14 cellular contexts compared by ENCODE assay signal in the genomic region with DNA sequence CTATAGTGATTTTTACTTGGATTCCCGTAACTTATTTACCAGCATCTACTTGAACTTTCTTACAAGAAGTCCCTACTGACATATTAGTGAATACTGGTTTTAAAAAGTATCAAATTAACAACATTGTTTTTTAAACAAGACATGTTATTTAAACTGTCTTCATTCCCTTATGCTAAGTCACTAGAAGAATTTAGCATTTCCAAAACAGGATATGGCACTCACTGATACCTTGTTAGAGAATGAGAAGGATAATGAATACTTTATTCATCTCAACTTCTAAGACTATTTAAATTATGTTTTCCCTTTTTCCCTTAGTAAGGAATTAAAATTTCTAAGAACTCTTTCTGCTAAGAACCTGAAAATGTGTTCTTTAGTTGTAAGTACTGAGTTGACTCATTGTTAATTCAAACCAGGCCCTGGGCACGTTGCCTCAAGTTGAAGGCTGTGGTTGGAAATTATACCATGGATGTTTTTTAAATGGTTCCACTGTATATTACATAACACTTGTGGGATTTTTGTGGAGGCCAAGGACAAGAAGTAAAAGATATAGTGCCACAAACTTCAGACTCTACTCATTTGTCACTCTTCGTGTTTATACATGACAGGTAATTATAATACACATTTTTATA.
A peak's percentile ranks its signal among the peaks of the same experiment; 100 is the strongest.
DNase-seq lines count a peak whose midpoint lies in the region; ATAC-seq, FAIRE-seq and TF ChIP-seq lines count a peak whose summit lies in the region.
"Had no signal": no experiment of that assay in that cellular context is flagged by ENCODE, and none has a peak within 500 bp of the region (broad histone marks: within the 10 kb centered on the region; RNA-seq: fewer than 3 reads in every experiment).

No MANE protein-coding gene starts in this region.

- no peaks in the 10 kb centered on the region for H3K36me3 Mint-ChIP-seq in nephron progenitor cell (ENCODE audit: low read depth)

- SMC1A ChIA-PET in GM12878 (lab: Charles Lee; ENCODE audit: uncharacterized antibody, unreplicated experiment): interaction anchor here (1.2 to 2.0 kb wide), 2 partner anchors 17 to 77 kb away, joined by 3 to 8 read pairs; no protein-coding TSS in a partner anchor

- no peak overlapping the region for H3K4me3 ChIP-seq in AG04450 (ENCODE audit: low read depth, low read length)
- H3K4me3 ChIP-seq in GM12878: no peak overlapping the region
- no peak overlapping the region for H3K4me3 ChIP-seq in right cardiac atrium (ENCODE audit: low read length)
- H3K4me3 ChIP-seq: BLaER1, lower lobe of right lung had no signal

- no peak overlapping the region for H3K4me3 Mint-ChIP-seq in nephron progenitor cell
- H3K4me3 Mint-ChIP-seq: activated CD4-positive, alpha-beta T cell treated with anti-CD3 and anti-CD28 coated beads, Interleukin-2, amount 10 ng/mL, durations not matched to agents 7 days and 5 days had no signal

- H3K9me3 ChIP-seq in AG04450 (ENCODE audit: control insufficient read depth, insufficient read depth, low read length) (no peaks in the 10 kb centered on the region), GM12878 (replicated peaks; ENCODE audit: control insufficient read depth, insufficient read depth, low read length) (no peaks in the 10 kb centered on the region), right cardiac atrium (ENCODE audit: control insufficient read depth, low read length) (no peaks in the 10 kb centered on the region)
- H3K9me3 ChIP-seq: BLaER1, lower lobe of right lung had no signal

- peak; percentile 25 for ATAC-seq in GM12878
- no peak for ATAC-seq in right cardiac atrium
- ATAC-seq: lower lobe of right lung had no signal

- no peaks in the 10 kb centered on the region for H3K27me3 Mint-ChIP-seq in nephron progenitor cell (ENCODE audit: low read depth, poor library complexity)
- H3K27me3 Mint-ChIP-seq: activated CD4-positive, alpha-beta T cell treated with anti-CD3 and anti-CD28 coated beads, Interleukin-2, amount 10 ng/mL, durations not matched to agents 7 days and 5 days had no signal

- H4K20me1 ChIP-seq in GM12878 (ENCODE audit: control insufficient read depth, insufficient read depth): no peaks in the 10 kb centered on the region
- H4K20me1 ChIP-seq: BLaER1 had no signal

- H3K4me2 ChIP-seq in GM12878 (ENCODE audit: control insufficient read depth, insufficient read depth): no peak overlapping the region
- H3K4me2 ChIP-seq: BLaER1 had no signal

- no peaks in the 10 kb centered on the region for H3K36me3 ChIP-seq in GM12878 (ENCODE audit: control insufficient read depth in 2 of 2, insufficient read depth in 2 of 2, low read length in 1 of 2)
- H3K36me3 ChIP-seq: BLaER1, lower lobe of right lung had no signal

- RAD21 ChIA-PET in GM12878 (lab: Charles Lee; ENCODE audit: unreplicated experiment): interaction anchor here (1.1 kb wide), 1 partner anchor 8 kb away, joined by 3 read pairs; no protein-coding TSS in a partner anchor

- no TSS peak for BruUV-seq in GM12878 (replicated peaks; lab: Mats Ljungman, UMichigan)

- no peak for TF ChIP-seq POLR2A in GM12878 (IDR thresholded peaks at IDR 0.05; ENCODE audit: low read depth, low read length)

- no peaks in the 10 kb centered on the region for H3K27me3 ChIP-seq in AG04450 (ENCODE audit: control insufficient read depth, insufficient read depth, low read length)
- no peaks in the 10 kb centered on the region for H3K27me3 ChIP-seq in GM12878 (replicated peaks in 1 of 2; ENCODE audit: control insufficient read depth in 2 of 2, insufficient read depth in 2 of 2, low read length in 1 of 2)
- no peaks in the 10 kb centered on the region for H3K27me3 ChIP-seq in right cardiac atrium (ENCODE audit: control insufficient read depth, insufficient read depth)
- H3K27me3 ChIP-seq: BLaER1 had no signal

- H3K9ac ChIP-seq in GM12878 (ENCODE audit: control insufficient read depth, insufficient read depth, low read length): no peak overlapping the region
- H3K9ac ChIP-seq: BLaER1 had no signal

- no peaks in the 10 kb centered on the region for H3K79me2 ChIP-seq in GM12878 (ENCODE audit: control insufficient read depth, insufficient read depth, low read length)

- POLR2A ChIA-PET in AG04450 (lab: Yijun Ruan, JAX) (no interaction called here), GM12878 (lab: Charles Lee) (no interaction called here)

- TF ChIP-seq EP300 in GM12878 (IDR thresholded peaks at IDR 0.05; ENCODE audit: borderline replicate concordance in 1 of 2, control insufficient read depth in 1 of 2, low read depth in 2 of 2, low read length in 2 of 2): no peak

- intact Hi-C loops in GM12878 (cut with micrococcal nuclease; ENCODE audit: unreplicated experiment): loop anchor here (2.0 kb wide), 1 partner anchor 103 kb away; no protein-coding TSS in a partner anchor
- intact Hi-C loops in right cardiac atrium (cut with DNase I): no loop called here

- no peak overlapping the region for H3K27ac Mint-ChIP-seq in nephron progenitor cell
- H3K27ac Mint-ChIP-seq: activated CD4-positive, alpha-beta T cell treated with anti-CD3 and anti-CD28 coated beads, Interleukin-2, amount 10 ng/mL, durations not matched to agents 7 days and 5 days had no signal

- no peak overlapping the region for H2AFZ ChIP-seq in GM12878 (ENCODE audit: control insufficient read depth, low read depth, low read length)

- in situ Hi-C loops in GM12878 (cut with MboI): no loop called here

- DNase-seq in AG04450 (ENCODE audit: low read depth, low spot score): peak; percentile 74
- DNase-seq in HT1080 (ENCODE audit: low read depth): peak; percentile 55
- DNase-seq in GM12878 (ENCODE audit: low read depth, low spot score): no peak
- peak in 2 of 3 donors; percentile 7 to 66 for DNase-seq in right cardiac atrium
- no peak for DNase-seq in NCI-H1092 (lab: John Stamatoyannopoulos, UW)
- no peak for DNase-seq in activated CD4-positive, CD25-positive, alpha-beta regulatory T cell (lab: John Stamatoyannopoulos, UW)
- no peak for DNase-seq in nephron progenitor cell
- no peak for DNase-seq in HCEC 1CT
- DNase-seq: activated CD4-positive, alpha-beta T cell treated with anti-CD3 and anti-CD28 coated beads, Interleukin-2, amount 10 ng/mL, durations not matched to agents 7 days and 5 days; activated effector memory CD4-positive, alpha-beta T cell treated with anti-CD3 and anti-CD28 coated beads, Interleukin-2, amount 50 U/mL, for 16 hours; lower lobe of right lung; NCI-H2029; NK-92 treated with Interleukin-12 subunit alpha and Interleukin-12 subunit beta, amount 100 ng/mL, for 24 hours had no signal

- FAIRE-seq in GM12878 (lab: Jason Lieb, UNC): no peak

- CTCF ChIA-PET in AG04450 (lab: Charles Lee) (no interaction called here), GM12878 (lab: Yijun Ruan, JAX) (interaction anchor here (1.4 to 1.5 kb wide), 2 partner anchors 8 to 29 kb away, joined by 3 read pairs; no protein-coding TSS in a partner anchor)

- H3K9me3 Mint-ChIP-seq in nephron progenitor cell: no peaks in the 10 kb centered on the region
- H3K9me3 Mint-ChIP-seq: activated CD4-positive, alpha-beta T cell treated with anti-CD3 and anti-CD28 coated beads, Interleukin-2, amount 10 ng/mL, durations not matched to agents 7 days and 5 days had no signal

- TF ChIP-seq RAD21 in GM12878 (IDR thresholded peaks at IDR 0.05; ENCODE audit: insufficient read depth, low read depth, low read length): no peak

- no peak overlapping the region for H3K27ac ChIP-seq in AG04450 (ENCODE audit: low read depth, low read length)
- no peak overlapping the region for H3K27ac ChIP-seq in GM12878 (ENCODE audit: control insufficient read depth, insufficient read depth)
- no peak overlapping the region for H3K27ac ChIP-seq in right cardiac atrium (ENCODE audit: low read length)
- H3K27ac ChIP-seq: BLaER1, lower lobe of right lung had no signal

- H3K4me1 ChIP-seq in GM12878 (ENCODE audit: control insufficient read depth, insufficient read depth, low read length) (no peaks in the 10 kb centered on the region), right cardiac atrium (ENCODE audit: control insufficient read depth, insufficient read depth, low read length) (no peaks in the 10 kb centered on the region)
- H3K4me1 ChIP-seq: BLaER1, lower lobe of right lung had no signal

- no peak for TF ChIP-seq CTCF in AG04450 (IDR thresholded peaks at IDR 0.05; ENCODE audit: low read depth, low read length)
- TF ChIP-seq CTCF in GM12878 (IDR thresholded peaks at IDR 0.05 in 2 of 3, conservative IDR thresholded peaks at IDR 0.05 in 1 of 3; ENCODE audit: control insufficient read depth in 2 of 3, extremely low read depth in 1 of 3, insufficient read depth in 1 of 3, low read depth in 3 of 3, low read length in 3 of 3): no peak
- no peak for TF ChIP-seq CTCF in nephron progenitor cell (IDR thresholded peaks at IDR 0.05)

- H3K4me1 Mint-ChIP-seq in nephron progenitor cell: no peaks in the 10 kb centered on the region
- H3K4me1 Mint-ChIP-seq: activated CD4-positive, alpha-beta T cell treated with anti-CD3 and anti-CD28 coated beads, Interleukin-2, amount 10 ng/mL, durations not matched to agents 7 days and 5 days had no signal

- 24% methylated on average over 3 of the region's 3 CpGs for WGBS in GM12878 (ENCODE audit: insufficient coverage, insufficient replicate concordance, low lambda C conversion rate, missing lambda C conversion rate)
- 70% methylated on average over 3 of the region's 3 CpGs for WGBS in right cardiac atrium

TF ChIP-seq in GM12878, 131 proteins besides CTCF, POLR2A, EP300 and RAD21:
- TF ChIP-seq MTA2 (IDR thresholded peaks at IDR 0.05; ENCODE audit: low read depth) (peak; percentile 36; the same call in 1 of the 2 replicates), SMAD5 (IDR thresholded peaks at IDR 0.05; ENCODE audit: low read depth) (no peak), BHLHE40 (IDR thresholded peaks at IDR 0.05; ENCODE audit: borderline replicate concordance in 1 of 2, low read depth in 2 of 2, low read length in 1 of 2) (peak in 1 of 2 experiments; percentile 22; a peak in 1 of 4 replicates), IKZF2 (IDR thresholded peaks at IDR 0.05) (no peak; a peak in 2 of 4 replicates), IKZF1 (conservative IDR thresholded peaks at IDR 0.05) (0 out of 2 replicates have a peak, but pooled peaks have one; percentile 22)

Comparison
In these comparisons a context has a peak if more than half of its experiments do, and no peak if none do; other contexts are left out.
1. DNase-seq: peak in AG04450 (single experiment), HT1080 (single experiment) and right cardiac atrium (2 of 3); none in GM12878 (single experiment), NCI-H1092 (single experiment), activated CD4-positive, CD25-positive, alpha-beta regulatory T cell (0 of 4), nephron progenitor cell (single experiment) and HCEC 1CT (single experiment).